ENCODE assay signal across 8 cellular contexts in genomic region chr17:77382356-77382911, GRCh38.
DNase-seq lines count a peak whose midpoint lies in the region; ATAC-seq and TF ChIP-seq lines count a peak whose summit lies in the region.

No MANE protein-coding gene starts in this region.

- H3K36me3 Mint-ChIP-seq in central memory CD8-positive, alpha-beta T cell (ENCODE audit: insufficient read depth): peaks cover 8% of the 10 kb centered on the region

- TF ChIP-seq CTCF in OCI-LY1 (IDR thresholded peaks at IDR 0.05; ENCODE audit: low read length) (0 out of 2 replicates have a peak, but pooled peaks have one; percentile 16), sigmoid colon (IDR thresholded peaks at IDR 0.05) (no peak)

- peaks cover 77% of the 10 kb centered on the region for H3K4me1 Mint-ChIP-seq in central memory CD8-positive, alpha-beta T cell

- peak; percentile 81 for ATAC-seq in central memory CD8-positive, alpha-beta T cell (replicated peaks; ENCODE audit: extremely low read depth, poor library complexity, severe bottlenecking)
- ATAC-seq in SK-N-SH treated with all-trans-retinoic acid at 6 μM for 48 hours (no peak), GM18505 (IDR thresholded peaks at IDR 0.05; ENCODE audit: unreplicated experiment) (no peak), GM18520 (IDR thresholded peaks at IDR 0.05; ENCODE audit: unreplicated experiment) (no peak)

- DNase-seq in central memory CD8-positive, alpha-beta T cell (ENCODE audit: low spot score in 2 of 2): peak in 1 of 2 donors; percentile 43
- DNase-seq in sigmoid colon: no peak
- no peak for DNase-seq in cerebellar cortex (ENCODE audit: low spot score)

- no peaks in the 10 kb centered on the region for H4K20me1 ChIP-seq in OCI-LY1 (ENCODE audit: insufficient read depth, low read length)

- no peak overlapping the region for H2AFZ ChIP-seq in OCI-LY1 (ENCODE audit: low read length)

- H3F3A ChIP-seq in OCI-LY1 (ENCODE audit: insufficient read depth, low read length): no peaks in the 10 kb centered on the region

- H3K9ac ChIP-seq in ES-I3 (ENCODE audit: low read depth, low read length): peak overlapping the region; percentile 4; the same call in 1 of the 2 replicates
- no peak overlapping the region for H3K9ac ChIP-seq in OCI-LY1 (ENCODE audit: low read length)

- no peaks in the 10 kb centered on the region for H3K27me3 Mint-ChIP-seq in central memory CD8-positive, alpha-beta T cell

- peak overlapping the region; percentile 87 for H3K27ac Mint-ChIP-seq in central memory CD8-positive, alpha-beta T cell (ENCODE audit: low read depth)

- no peak for TF ChIP-seq EP300 in sigmoid colon (IDR thresholded peaks at IDR 0.05)

- H3K79me2 ChIP-seq in OCI-LY1 (ENCODE audit: insufficient read depth, low read length): no peaks in the 10 kb centered on the region

- peak overlapping the region; percentile 16; the same call in 1 of the 2 replicates for H3K4me2 ChIP-seq in OCI-LY1 (ENCODE audit: low read length)

- peak overlapping the region; percentile 84 for H3K4me3 Mint-ChIP-seq in central memory CD8-positive, alpha-beta T cell

- H3K9me3 ChIP-seq in ES-I3 (ENCODE audit: control insufficient read depth, insufficient read depth, low read length) (no peaks in the 10 kb centered on the region), OCI-LY1 (ENCODE audit: low read length) (no peaks in the 10 kb centered on the region), sigmoid colon (no peaks in the 10 kb centered on the region)

- intact Hi-C loops in sigmoid colon (cut with DNase I): no loop called here

- H3K4me1 ChIP-seq in ES-I3 (ENCODE audit: insufficient read depth, low read length): peaks cover 53% of the 10 kb centered on the region
- peaks cover 18% of the 10 kb centered on the region for H3K4me1 ChIP-seq in OCI-LY1 (ENCODE audit: insufficient read depth, low read length, severe bottlenecking)
- H3K4me1 ChIP-seq in sigmoid colon: peaks cover 0 to 100% (median 100%) of the 10 kb centered on the region in 4 donors

- peak overlapping the region; percentile 47 for H3K27ac ChIP-seq in OCI-LY1 (ENCODE audit: low read depth, low read length, poor library complexity, severe bottlenecking)
- peak overlapping the region; percentile 95 to 99 (median 99) for H3K27ac ChIP-seq in sigmoid colon

- no peaks in the 10 kb centered on the region for H3K9me3 Mint-ChIP-seq in central memory CD8-positive, alpha-beta T cell

- 45 to 69% methylated on average over 13 of the region's 13 CpGs for WGBS in sigmoid colon, 2 donors

- TF ChIP-seq POLR2A in sigmoid colon (IDR thresholded peaks at IDR 0.05) (no peak), GM18505 (IDR thresholded peaks at IDR 0.05; ENCODE audit: borderline replicate concordance, extremely low read depth, insufficient read depth, insufficient read length) (no peak)

- no peaks in the 10 kb centered on the region for H3K36me3 ChIP-seq in ES-I3 (ENCODE audit: insufficient read depth, low read length)
- H3K36me3 ChIP-seq in OCI-LY1 (ENCODE audit: insufficient read depth, low read length): no peaks in the 10 kb centered on the region
- H3K36me3 ChIP-seq in sigmoid colon: no peaks in the 10 kb centered on the region

- H3K4me3 ChIP-seq in OCI-LY1 (ENCODE audit: low read depth, low read length, poor library complexity, severe bottlenecking): no peak overlapping the region
- H3K4me3 ChIP-seq in sigmoid colon: no peak overlapping the region

- H3K9me2 ChIP-seq in OCI-LY1 (ENCODE audit: low read depth, low read length): no peaks in the 10 kb centered on the region

- H3K27me3 ChIP-seq in OCI-LY1 (ENCODE audit: insufficient read depth, low read length): peaks cover 8% of the 10 kb centered on the region; the same call in 1 of the 2 replicates
- H3K27me3 ChIP-seq in sigmoid colon: no peaks in the 10 kb centered on the region

TF ChIP-seq in SK-N-SH treated with all-trans-retinoic acid at 6 μM for 48 hours, 23 proteins besides CTCF, POLR2A, EP300 and RAD21:
- TF ChIP-seq ZNF8 (CRISPR knock-in tag; IDR thresholded peaks at IDR 0.05): no peak
- TF ChIP-seq CSDC2 (CRISPR knock-in tag; IDR thresholded peaks at IDR 0.05): no peak
